In genomic region chr15:59632714-59633113, GRCh38 we compare ENCODE assay signal across 1 cellular context.
TF ChIP-seq lines count a peak whose summit lies in the region.

No MANE protein-coding gene starts in this region.

TF ChIP-seq in IMR-90, 13 proteins besides CTCF, POLR2A, EP300 and RAD21:
- TF ChIP-seq FOS (IDR thresholded peaks at IDR 0.05; ENCODE audit: low read depth, low read length) (no peak), MAZ (IDR thresholded peaks at IDR 0.05; ENCODE audit: borderline replicate concordance, low read depth, low read length) (no peak), CEBPB (IDR thresholded peaks at IDR 0.05; ENCODE audit: low read depth, low read length) (no peak), RFX5 (IDR thresholded peaks at IDR 0.05; ENCODE audit: low read depth, low read length) (no peak), CHD1 (IDR thresholded peaks at IDR 0.05; ENCODE audit: low read depth, low read length) (no peak), USF2 (IDR thresholded peaks at IDR 0.05; ENCODE audit: low read depth, low read length) (no peak), RCOR1 (IDR thresholded peaks at IDR 0.05; ENCODE audit: insufficient replicate concordance, low read length) (no peak), MAFK (IDR thresholded peaks at IDR 0.05; ENCODE audit: low read depth, low read length) (no peak), NFE2L2 (IDR thresholded peaks at IDR 0.05; ENCODE audit: low read depth, low read length) (no peak), ELK1 (IDR thresholded peaks at IDR 0.05; ENCODE audit: borderline replicate concordance, low read depth, low read length) (no peak), MXI1 (IDR thresholded peaks at IDR 0.05; ENCODE audit: borderline replicate concordance, low read depth, low read length) (no peak), SMC3 (IDR thresholded peaks at IDR 0.05; ENCODE audit: low read depth, low read length) (no peak), BHLHE40 (IDR thresholded peaks at IDR 0.05; ENCODE audit: low read depth, low read length) (no peak)
TF ChIP-seq in IMR-90: peak in this region for 0.
